In the genomic region with DNA sequence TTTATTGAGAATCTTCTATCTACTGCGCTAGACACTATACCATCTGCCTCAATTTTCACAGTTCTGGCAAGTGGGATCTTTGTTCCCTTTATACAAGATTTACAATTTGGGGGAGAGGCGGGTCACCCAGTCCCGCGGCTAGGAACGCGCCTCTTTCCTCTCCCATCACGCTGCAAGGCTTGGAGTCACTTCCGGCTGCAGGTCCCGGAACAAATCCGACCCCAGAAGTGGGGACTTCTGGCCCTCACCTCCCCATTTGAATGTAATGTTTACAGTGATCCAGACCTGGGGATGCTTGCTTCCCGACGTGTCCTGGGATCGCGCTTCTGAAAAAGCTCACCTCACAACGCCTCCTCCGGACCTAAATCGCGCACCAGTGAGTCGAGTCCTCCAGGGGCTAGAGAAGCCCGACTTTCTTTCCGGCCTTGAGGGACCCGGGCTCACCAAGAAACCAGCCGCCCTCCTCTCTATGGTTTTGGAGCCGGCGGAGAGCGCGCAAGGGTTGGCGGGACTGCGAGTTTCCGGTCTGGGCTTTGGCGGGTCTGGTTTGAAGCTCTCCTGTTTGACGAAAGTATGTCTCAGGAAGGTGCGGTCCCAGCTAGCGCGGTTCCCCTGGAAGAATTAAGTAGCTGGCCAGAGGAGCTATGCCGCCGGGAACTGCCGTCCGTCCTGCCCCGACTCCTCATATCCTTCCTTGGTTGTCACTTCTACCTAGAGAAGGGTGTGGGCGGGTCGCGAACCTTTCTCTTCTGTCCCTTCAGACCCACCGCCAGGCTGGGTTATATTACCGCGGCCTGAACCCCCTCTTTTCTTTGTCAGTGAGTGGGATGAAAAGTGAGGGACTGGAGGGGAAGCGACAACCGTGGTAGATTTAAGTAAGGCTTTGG, we compare ENCODE assay signal across 1 cellular context.
A peak's percentile ranks its signal among the peaks of the same experiment; 100 is the strongest.
TF ChIP-seq lines count a peak whose summit lies in the region.

Gene METTL18, minus strand, starts transcription at position 378 of the 887 bp plus-strand sequence. CDS start 1,212 bp downstream, outside the sequence.

TF ChIP-seq in GM12878, 131 proteins besides CTCF, POLR2A, EP300 and RAD21 (continued from another document and continues in another):
- TF ChIP-seq ZNF687 (IDR thresholded peaks at IDR 0.05) (peak; percentile 33; the same call in 1 of the 2 replicates), SIN3A (IDR thresholded peaks at IDR 0.05; ENCODE audit: low read depth, low read length) (peak; percentile 98), TARDBP (IDR thresholded peaks at IDR 0.05; ENCODE audit: borderline replicate concordance) (peak; percentile 72), ZBTB11 (CRISPR knock-in tag; IDR thresholded peaks at IDR 0.05) (peak; percentile 53), EGR1 (IDR thresholded peaks at IDR 0.05; ENCODE audit: borderline replicate concordance in 1 of 2, low read depth in 2 of 2, low read length in 2 of 2) (peak in 1 of 2 experiments; percentile 75; a peak in 2 of 3 replicates), POLR2AphosphoS2 (IDR thresholded peaks at IDR 0.05; ENCODE audit: low read depth, low read length) (peak; percentile 49; the same call in 1 of the 2 replicates), MYB (IDR thresholded peaks at IDR 0.05; ENCODE audit: borderline replicate concordance, low read depth, low read length) (no peak), RCOR1 (conservative IDR thresholded peaks at IDR 0.05; ENCODE audit: low read depth, low read length) (no peak), GABPA (IDR thresholded peaks at IDR 0.05; ENCODE audit: low read depth) (peak; percentile 91), LARP7 (IDR thresholded peaks at IDR 0.05) (peak; percentile 24; the same call in 1 of the 2 replicates), RELA (IDR thresholded peaks at IDR 0.05; ENCODE audit: borderline replicate concordance, partially characterized antibody) (peak; percentile 80), ATF7 (IDR thresholded peaks at IDR 0.05; ENCODE audit: low read depth) (peak; percentile 76), IRF4 (IDR thresholded peaks at IDR 0.05; ENCODE audit: low read depth, low read length) (0 out of 2 replicates have a peak, but pooled peaks have one; percentile 32), YY1 (IDR thresholded peaks at IDR 0.05; ENCODE audit: low read depth, low read length) (peak; percentile 79; the same call in 1 of the 2 replicates), TAF1 (IDR thresholded peaks at IDR 0.05; ENCODE audit: borderline replicate concordance, low read depth, low read length) (peak; percentile 91; the same call in 1 of the 2 replicates), GATAD2B (conservative IDR thresholded peaks at IDR 0.05; ENCODE audit: low read depth) (peak; percentile 83; the same call in 1 of the 2 replicates), ZNF207 (IDR thresholded peaks at IDR 0.05; ENCODE audit: borderline replicate concordance) (peak; percentile 80; the same call in 1 of the 2 replicates), EED (IDR thresholded peaks at IDR 0.05; ENCODE audit: low read depth) (0 out of 2 replicates have a peak, but pooled peaks have one; percentile 29), CHD1 (IDR thresholded peaks at IDR 0.05; ENCODE audit: low read depth, low read length) (no peak), TBL1XR1 (IDR thresholded peaks at IDR 0.05; ENCODE audit: low read depth, low read length) (peak; percentile 34; the same call in 1 of the 2 replicates), EZH2 (IDR thresholded peaks at IDR 0.05; ENCODE audit: borderline replicate concordance, control insufficient read depth, low read depth, low read length) (no peak), ETV6 (conservative IDR thresholded peaks at IDR 0.05 in 1 of 2, IDR thresholded peaks at IDR 0.05 in 1 of 2; ENCODE audit: borderline replicate concordance in 1 of 2, low read depth in 1 of 2) (peak in 1 of 2 experiments; percentile 53; a peak in 2 of 4 replicates), ESRRA (IDR thresholded peaks at IDR 0.05; ENCODE audit: low read length) (0 out of 2 replicates have a peak, but pooled peaks have one; percentile 44), CREM (IDR thresholded peaks at IDR 0.05; ENCODE audit: low read depth) (peak; percentile 70), KLF5 (IDR thresholded peaks at IDR 0.05; ENCODE audit: partially characterized antibody) (peak; percentile 69), POU2F2 (IDR thresholded peaks at IDR 0.05; ENCODE audit: borderline replicate concordance, low read depth, low read length) (0 out of 3 replicates have a peak, but pooled peaks have one; percentile 47), NBN (IDR thresholded peaks at IDR 0.05) (peak; percentile 92), ASH2L (IDR thresholded peaks at IDR 0.05; ENCODE audit: borderline replicate concordance, low read depth) (peak; percentile 46; the same call in 1 of the 2 replicates), ZNF24 (IDR thresholded peaks at IDR 0.05) (peak; percentile 64), CHD2 (IDR thresholded peaks at IDR 0.05; ENCODE audit: borderline replicate concordance, low read depth, low read length) (peak; percentile 63; the same call in 1 of the 2 replicates), PRDM15 (CRISPR knock-in tag; IDR thresholded peaks at IDR 0.05) (no peak)
- TF ChIP-seq, protein P1, sequence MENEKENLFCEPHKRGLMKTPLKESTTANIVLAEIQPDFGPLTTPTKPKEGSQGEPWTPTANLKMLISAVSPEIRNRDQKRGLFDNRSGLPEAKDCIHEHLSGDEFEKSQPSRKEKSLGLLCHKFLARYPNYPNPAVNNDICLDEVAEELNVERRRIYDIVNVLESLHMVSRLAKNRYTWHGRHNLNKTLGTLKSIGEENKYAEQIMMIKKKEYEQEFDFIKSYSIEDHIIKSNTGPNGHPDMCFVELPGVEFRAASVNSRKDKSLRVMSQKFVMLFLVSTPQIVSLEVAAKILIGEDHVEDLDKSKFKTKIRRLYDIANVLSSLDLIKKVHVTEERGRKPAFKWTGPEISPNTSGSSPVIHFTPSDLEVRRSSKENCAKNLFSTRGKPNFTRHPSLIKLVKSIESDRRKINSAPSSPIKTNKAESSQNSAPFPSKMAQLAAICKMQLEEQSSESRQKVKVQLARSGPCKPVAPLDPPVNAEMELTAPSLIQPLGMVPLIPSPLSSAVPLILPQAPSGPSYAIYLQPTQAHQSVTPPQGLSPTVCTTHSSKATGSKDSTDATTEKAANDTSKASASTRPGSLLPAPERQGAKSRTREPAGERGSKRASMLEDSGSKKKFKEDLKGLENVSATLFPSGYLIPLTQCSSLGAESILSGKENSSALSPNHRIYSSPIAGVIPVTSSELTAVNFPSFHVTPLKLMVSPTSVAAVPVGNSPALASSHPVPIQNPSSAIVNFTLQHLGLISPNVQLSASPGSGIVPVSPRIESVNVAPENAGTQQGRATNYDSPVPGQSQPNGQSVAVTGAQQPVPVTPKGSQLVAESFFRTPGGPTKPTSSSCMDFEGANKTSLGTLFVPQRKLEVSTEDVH (IDR thresholded peaks at IDR 0.05; ENCODE audit: low read depth, partially characterized antibody): peak; percentile 90
- TF ChIP-seq, protein P2, sequence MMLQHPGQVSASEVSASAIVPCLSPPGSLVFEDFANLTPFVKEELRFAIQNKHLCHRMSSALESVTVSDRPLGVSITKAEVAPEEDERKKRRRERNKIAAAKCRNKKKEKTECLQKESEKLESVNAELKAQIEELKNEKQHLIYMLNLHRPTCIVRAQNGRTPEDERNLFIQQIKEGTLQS (IDR thresholded peaks at IDR 0.05; ENCODE audit: borderline replicate concordance, extremely low read depth, low read depth, low read length): no peak
- TF ChIP-seq, protein P3, sequence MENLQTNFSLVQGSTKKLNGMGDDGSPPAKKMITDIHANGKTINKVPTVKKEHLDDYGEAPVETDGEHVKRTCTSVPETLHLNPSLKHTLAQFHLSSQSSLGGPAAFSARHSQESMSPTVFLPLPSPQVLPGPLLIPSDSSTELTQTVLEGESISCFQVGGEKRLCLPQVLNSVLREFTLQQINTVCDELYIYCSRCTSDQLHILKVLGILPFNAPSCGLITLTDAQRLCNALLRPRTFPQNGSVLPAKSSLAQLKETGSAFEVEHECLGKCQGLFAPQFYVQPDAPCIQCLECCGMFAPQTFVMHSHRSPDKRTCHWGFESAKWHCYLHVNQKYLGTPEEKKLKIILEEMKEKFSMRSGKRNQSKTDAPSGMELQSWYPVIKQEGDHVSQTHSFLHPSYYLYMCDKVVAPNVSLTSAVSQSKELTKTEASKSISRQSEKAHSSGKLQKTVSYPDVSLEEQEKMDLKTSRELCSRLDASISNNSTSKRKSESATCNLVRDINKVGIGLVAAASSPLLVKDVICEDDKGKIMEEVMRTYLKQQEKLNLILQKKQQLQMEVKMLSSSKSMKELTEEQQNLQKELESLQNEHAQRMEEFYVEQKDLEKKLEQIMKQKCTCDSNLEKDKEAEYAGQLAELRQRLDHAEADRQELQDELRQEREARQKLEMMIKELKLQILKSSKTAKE (IDR thresholded peaks at IDR 0.05; ENCODE audit: low read depth, poor library complexity, severe bottlenecking): peak; percentile 79
- TF ChIP-seq, protein P4, sequence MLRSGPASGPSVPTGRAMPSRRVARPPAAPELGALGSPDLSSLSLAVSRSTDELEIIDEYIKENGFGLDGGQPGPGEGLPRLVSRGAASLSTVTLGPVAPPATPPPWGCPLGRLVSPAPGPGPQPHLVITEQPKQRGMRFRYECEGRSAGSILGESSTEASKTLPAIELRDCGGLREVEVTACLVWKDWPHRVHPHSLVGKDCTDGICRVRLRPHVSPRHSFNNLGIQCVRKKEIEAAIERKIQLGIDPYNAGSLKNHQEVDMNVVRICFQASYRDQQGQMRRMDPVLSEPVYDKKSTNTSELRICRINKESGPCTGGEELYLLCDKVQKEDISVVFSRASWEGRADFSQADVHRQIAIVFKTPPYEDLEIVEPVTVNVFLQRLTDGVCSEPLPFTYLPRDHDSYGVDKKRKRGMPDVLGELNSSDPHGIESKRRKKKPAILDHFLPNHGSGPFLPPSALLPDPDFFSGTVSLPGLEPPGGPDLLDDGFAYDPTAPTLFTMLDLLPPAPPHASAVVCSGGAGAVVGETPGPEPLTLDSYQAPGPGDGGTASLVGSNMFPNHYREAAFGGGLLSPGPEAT (IDR thresholded peaks at IDR 0.05; ENCODE audit: low read depth): peak; percentile 92
